16 cellular contexts compared by ENCODE assay signal in genomic region chr15:46441294-46442062, GRCh38.
A peak's percentile ranks its signal among the peaks of the same experiment; 100 is the strongest.
DNase-seq lines count a peak whose midpoint lies in the region; ATAC-seq and TF ChIP-seq lines count a peak whose summit lies in the region.
"Had no signal": no experiment of that assay in that cellular context is flagged by ENCODE, and none has a peak within 500 bp of the region (broad histone marks: within the 10 kb centered on the region; RNA-seq: fewer than 3 reads in every experiment).

No MANE protein-coding gene starts in this region.

- peaks cover 21% of the 10 kb centered on the region for H3K4me1 Mint-ChIP-seq in MCF 10A (ENCODE audit: insufficient read depth, unreplicated experiment)
- no peaks in the 10 kb centered on the region for H3K4me1 Mint-ChIP-seq in naive thymus-derived CD4-positive, alpha-beta T cell
- H3K4me1 Mint-ChIP-seq: immature natural killer cell had no signal

- peaks cover 8% of the 10 kb centered on the region for H3K9me3 Mint-ChIP-seq in MCF 10A (ENCODE audit: unreplicated experiment)
- H3K9me3 Mint-ChIP-seq in naive thymus-derived CD4-positive, alpha-beta T cell: peaks cover 0 to 15% (median 3%) of the 10 kb centered on the region in 11 donors

- H3K27ac ChIP-seq in breast epithelium (no peak overlapping the region), foreskin keratinocyte (no peak overlapping the region), tibial artery (no peak overlapping the region)
- H3K27ac ChIP-seq in naive thymus-derived CD4-positive, alpha-beta T cell (ENCODE audit: low read depth, low read length): no peak overlapping the region
- H3K27ac ChIP-seq: thyroid gland had no signal

- DNase-seq in MCF 10A (ENCODE audit: unreplicated experiment): no peak
- DNase-seq in breast epithelium (ENCODE audit: low spot score in 2 of 2): no peak
- DNase-seq in RPMI7951 (ENCODE audit: low read depth): peak; percentile 11
- DNase-seq in foreskin keratinocyte: peak; percentile 59 to 86
- no peak for DNase-seq in naive thymus-derived CD4-positive, alpha-beta T cell
- no peak for DNase-seq in tibial artery
- no peak for DNase-seq in left ventricle myocardium superior
- DNase-seq in SIG-M5 (lab: John Stamatoyannopoulos, UW): no peak
- DNase-seq: activated CD8-positive, alpha-beta T cell treated with anti-CD3 and anti-CD28 coated beads, Interleukin-2, amount 10 ng/mL, durations not matched to agents 7 days and 5 days; glutamatergic neuron; immature natural killer cell; NCI-H1048; OCI-M1; stimulated activated CD4-positive, alpha-beta T cell treated with anti-CD3 and anti-CD28 coated beads, Interleukin-4, amount 100 ng/mL, for 4 hours; thyroid gland had no signal

- H3K4me3 Mint-ChIP-seq in MCF 10A (ENCODE audit: unreplicated experiment): no peak overlapping the region
- H3K4me3 Mint-ChIP-seq in naive thymus-derived CD4-positive, alpha-beta T cell: no peak overlapping the region
- H3K4me3 Mint-ChIP-seq: activated CD8-positive, alpha-beta T cell treated with anti-CD3 and anti-CD28 coated beads, Interleukin-2, amount 10 ng/mL, durations not matched to agents 7 days and 5 days; immature natural killer cell; WTC11 had no signal

- TF ChIP-seq CTCF in MCF 10A (IDR thresholded peaks at IDR 0.05; ENCODE audit: unreplicated experiment) (no peak), breast epithelium (IDR thresholded peaks at IDR 0.05) (no peak), foreskin keratinocyte (conservative IDR thresholded peaks at IDR 0.05) (no peak), tibial artery (IDR thresholded peaks at IDR 0.05) (no peak)

- H3K4me1 ChIP-seq in breast epithelium (no peaks in the 10 kb centered on the region), foreskin keratinocyte (peaks cover 17% of the 10 kb centered on the region), tibial artery (no peaks in the 10 kb centered on the region)
- no peaks in the 10 kb centered on the region for H3K4me1 ChIP-seq in naive thymus-derived CD4-positive, alpha-beta T cell (ENCODE audit: control insufficient read depth in 2 of 2, insufficient read depth in 2 of 2, low read length in 2 of 2)
- H3K4me1 ChIP-seq: thyroid gland had no signal

- H3K36me3 ChIP-seq in breast epithelium (no peaks in the 10 kb centered on the region), tibial artery (no peaks in the 10 kb centered on the region)
- no peaks in the 10 kb centered on the region for H3K36me3 ChIP-seq in naive thymus-derived CD4-positive, alpha-beta T cell (ENCODE audit: control insufficient read depth in 2 of 3, insufficient read depth in 3 of 3, low read length in 3 of 3)
- H3K36me3 ChIP-seq: thyroid gland had no signal

- no peak for TF ChIP-seq POLR2A in breast epithelium (IDR thresholded peaks at IDR 0.05)

- ATAC-seq in foreskin keratinocyte (peak; percentile 72), left ventricle myocardium superior (no peak)
- no peak for ATAC-seq in naive thymus-derived CD4-positive, alpha-beta T cell
- ATAC-seq: activated CD8-positive, alpha-beta T cell treated with anti-CD3 and anti-CD28 coated beads, Interleukin-2, amount 10 ng/mL, durations not matched to agents 7 days and 5 days; WTC11 had no signal

- no peaks in the 10 kb centered on the region for H3K36me3 Mint-ChIP-seq in MCF 10A (ENCODE audit: insufficient read depth, unreplicated experiment)
- no peaks in the 10 kb centered on the region for H3K36me3 Mint-ChIP-seq in naive thymus-derived CD4-positive, alpha-beta T cell
- H3K36me3 Mint-ChIP-seq: immature natural killer cell, WTC11 had no signal

- no TSS peak for BruUV-seq in MCF 10A (replicated peaks; lab: Mats Ljungman, UMichigan)

- no peak overlapping the region for H3K4me3 ChIP-seq in breast epithelium
- no peak overlapping the region for H3K4me3 ChIP-seq in naive thymus-derived CD4-positive, alpha-beta T cell (ENCODE audit: low read length)
- no peak overlapping the region for H3K4me3 ChIP-seq in tibial artery
- H3K4me3 ChIP-seq: thyroid gland had no signal

- CTCF ChIA-PET in MCF 10A (lab: Yijun Ruan, JAX): no interaction called here
- CTCF ChIA-PET in naive thymus-derived CD4-positive, alpha-beta T cell (lab: Charles Lee): no interaction called here

- H3K27me3 ChIP-seq in breast epithelium (no peaks in the 10 kb centered on the region), foreskin keratinocyte (no peaks in the 10 kb centered on the region), tibial artery (no peaks in the 10 kb centered on the region)
- H3K27me3 ChIP-seq in naive thymus-derived CD4-positive, alpha-beta T cell (ENCODE audit: control insufficient read depth in 2 of 2, insufficient read depth in 2 of 2, low read length in 2 of 2): no peaks in the 10 kb centered on the region
- H3K27me3 ChIP-seq: thyroid gland had no signal

- H3K9me3 ChIP-seq in breast epithelium (peaks cover 0 to 3% of the 10 kb centered on the region in 2 donors), tibial artery (no peaks in the 10 kb centered on the region)
- H3K9me3 ChIP-seq in naive thymus-derived CD4-positive, alpha-beta T cell (ENCODE audit: control insufficient read depth in 2 of 3, low read length in 3 of 3): peaks cover 0 to 2% (median 0%) of the 10 kb centered on the region in 3 experiments
- H3K9me3 ChIP-seq: thyroid gland had no signal

- H3K27me3 Mint-ChIP-seq in MCF 10A (ENCODE audit: insufficient read depth, unreplicated experiment): no peaks in the 10 kb centered on the region
- H3K27me3 Mint-ChIP-seq in naive thymus-derived CD4-positive, alpha-beta T cell: no peaks in the 10 kb centered on the region

- POLR2A ChIA-PET in MCF 10A (lab: Yijun Ruan, JAX): interaction anchor here (1.1 kb wide), 1 partner anchor 24 kb away, joined by 3 read pairs; no protein-coding TSS in a partner anchor
- POLR2A ChIA-PET in naive thymus-derived CD4-positive, alpha-beta T cell (lab: Charles Lee): no interaction called here

- intact Hi-C loops in MCF 10A (cut with micrococcal nuclease): no loop called here
- intact Hi-C loops in breast epithelium (cut with DNase I; ENCODE audit: low total_unique reads): no loop called here
- intact Hi-C loops in naive thymus-derived CD4-positive, alpha-beta T cell (cut with micrococcal nuclease): no loop called here
- intact Hi-C loops in tibial artery (cut with DNase I; ENCODE audit: low total_unique reads): no loop called here
- intact Hi-C loops in left ventricle myocardium superior (cut with micrococcal nuclease): no loop called here

- peak overlapping the region; percentile 63 for H3K27ac Mint-ChIP-seq in MCF 10A (ENCODE audit: low read depth, unreplicated experiment)
- H3K27ac Mint-ChIP-seq in naive thymus-derived CD4-positive, alpha-beta T cell: no peak overlapping the region
- H3K27ac Mint-ChIP-seq: activated CD8-positive, alpha-beta T cell treated with anti-CD3 and anti-CD28 coated beads, Interleukin-2, amount 10 ng/mL, durations not matched to agents 7 days and 5 days; immature natural killer cell; WTC11 had no signal

Comparison
In these comparisons a context has a peak if more than half of its experiments do, and no peak if none do; other contexts are left out.
1. DNase-seq: peak in RPMI7951 (single experiment) and foreskin keratinocyte (2 of 2); none in MCF 10A (single experiment), breast epithelium (0 of 2), naive thymus-derived CD4-positive, alpha-beta T cell (0 of 9), tibial artery (0 of 2), left ventricle myocardium superior (single experiment) and SIG-M5 (single experiment).